In genomic region chr4:67499799-67500198, GRCh38 we compare ENCODE assay signal across 20 cellular contexts.
DNase-seq lines count a peak whose midpoint lies in the region; ATAC-seq lines count a peak whose summit lies in the region.
"Had no signal": no experiment of that assay in that cellular context is flagged by ENCODE, and none has a peak within 500 bp of the region (broad histone marks: within the 10 kb centered on the region; RNA-seq: fewer than 3 reads in every experiment).

No MANE protein-coding gene starts in this region.

- peaks cover 7% of the 10 kb centered on the region for H3K4me1 Mint-ChIP-seq in stimulated activated effector memory CD8-positive, alpha-beta T cell treated with anti-CD3 and anti-CD28 coated beads, Interleukin-12 subunit alpha, Interleukin-12 subunit beta, amount 100 ng/mL, for 72 hours

- H3K36me3 Mint-ChIP-seq in stimulated activated effector memory CD8-positive, alpha-beta T cell treated with anti-CD3 and anti-CD28 coated beads, Interleukin-12 subunit alpha, Interleukin-12 subunit beta, amount 100 ng/mL, for 72 hours, result peaks cover 41% of the 10 kb centered on the region

- ATAC-seq in GM18867 (IDR thresholded peaks at IDR 0.05; ENCODE audit: unreplicated experiment) (peak; percentile 87), HG02571 (IDR thresholded peaks at IDR 0.05; ENCODE audit: unreplicated experiment) (peak; percentile 69), HG03565 (IDR thresholded peaks at IDR 0.05; ENCODE audit: unreplicated experiment) (peak; percentile 66)
- ATAC-seq in stimulated activated effector memory CD8-positive, alpha-beta T cell treated with anti-CD3 and anti-CD28 coated beads, Interleukin-12 subunit alpha, Interleukin-12 subunit beta, amount 100 ng/mL, for 72 hours, result no peak
- ATAC-seq: gastroesophageal sphincter, HepG2 had no signal

- no peaks in the 10 kb centered on the region for H3K9me3 Mint-ChIP-seq in stimulated activated effector memory CD8-positive, alpha-beta T cell treated with anti-CD3 and anti-CD28 coated beads, Interleukin-12 subunit alpha, Interleukin-12 subunit beta, amount 100 ng/mL, for 72 hours
- H3K9me3 Mint-ChIP-seq: activated naive CD4-positive, alpha-beta T cell treated with anti-CD3 and anti-CD28 coated beads for 36 hours; type B pancreatic cell had no signal

- no peak overlapping the region for H3K4me3 Mint-ChIP-seq in stimulated activated effector memory CD8-positive, alpha-beta T cell treated with anti-CD3 and anti-CD28 coated beads, Interleukin-12 subunit alpha, Interleukin-12 subunit beta, amount 100 ng/mL, for 72 hours
- H3K4me3 Mint-ChIP-seq: activated naive CD4-positive, alpha-beta T cell treated with anti-CD3 and anti-CD28 coated beads for 36 hours; type B pancreatic cell had no signal

- no peak for DNase-seq in stimulated activated effector memory CD8-positive, alpha-beta T cell treated with anti-CD3 and anti-CD28 coated beads, Interleukin-12 subunit alpha, Interleukin-12 subunit beta, amount 100 ng/mL, for 72 hours (ENCODE audit: low spot score in 2 of 2)
- DNase-seq in HuH-7 (ENCODE audit: low spot score) (no peak), medulla oblongata (ENCODE audit: extremely low spot score) (no peak), OCI-M1 (lab: John Stamatoyannopoulos, UW) (no peak)
- DNase-seq: activated CD4-positive, alpha-beta T cell treated with anti-CD3 and anti-CD28 coated beads, Interleukin-2, amount 50 U/mL, for 48 hours; activated naive CD4-positive, alpha-beta T cell treated with anti-CD3 and anti-CD28 coated beads for 36 hours; AML-193; erythroblast; NCI-H2107; NCI-H510A treated with DMSO at 0.1 percent for 48 hours; occipital lobe; RPMI8226; stimulated activated CD4-positive, alpha-beta T cell treated with anti-CD3 and anti-CD28 coated beads, Interleukin-4, amount 100 ng/mL, for 4 hours; stomach had no signal

- H3K27ac Mint-ChIP-seq in stimulated activated effector memory CD8-positive, alpha-beta T cell treated with anti-CD3 and anti-CD28 coated beads, Interleukin-12 subunit alpha, Interleukin-12 subunit beta, amount 100 ng/mL, for 72 hours, result peak overlapping the region; percentile 74
- H3K27ac Mint-ChIP-seq: activated naive CD4-positive, alpha-beta T cell treated with anti-CD3 and anti-CD28 coated beads for 36 hours; type B pancreatic cell had no signal
